In genomic region chr16:1763521-1764511, GRCh38 we compare ENCODE assay signal across 10 cellular contexts. TPM values are rescaled to one million over a fixed set of nuclear protein-coding genes. Genes with fewer than 3 reads are reported as not detected.
A peak's percentile ranks its signal among the peaks of the same experiment; 100 is the strongest.
DNase-seq lines count a peak whose midpoint lies in the region; ATAC-seq and TF ChIP-seq lines count a peak whose summit lies in the region.
"Had no signal": no experiment of that assay in that cellular context is flagged by ENCODE, and none has a peak within 500 bp of the region (broad histone marks: within the 10 kb centered on the region; RNA-seq: fewer than 3 reads in every experiment).

No MANE protein-coding gene starts in this region.

- H3K9me2 ChIP-seq in OCI-LY1 (ENCODE audit: low read depth, low read length), result no peaks in the 10 kb centered on the region

- peak overlapping the region; percentile 11 for H3K27ac ChIP-seq in OCI-LY1 (ENCODE audit: low read depth, low read length, poor library complexity, severe bottlenecking)
- no peak overlapping the region for H3K27ac ChIP-seq in fibroblast of lung (ENCODE audit: insufficient read depth, low read length)
- H3K27ac ChIP-seq in osteoblast (ENCODE audit: low read depth, low read length), result no peak overlapping the region
- H3K27ac ChIP-seq in aorta (ENCODE audit: low read depth in 1 of 2, low read length in 2 of 2), result no peak overlapping the region
- no peak overlapping the region for H3K27ac ChIP-seq in colonic mucosa
- H3K27ac ChIP-seq: VCaP had no signal

- H3K27me3 ChIP-seq in OCI-LY1 (ENCODE audit: insufficient read depth, low read length) (no peaks in the 10 kb centered on the region), fibroblast of lung (ENCODE audit: control insufficient read depth, insufficient read depth, low read length) (no peaks in the 10 kb centered on the region), osteoblast (ENCODE audit: insufficient read depth, low read length) (no peaks in the 10 kb centered on the region), aorta (ENCODE audit: control insufficient read depth in 1 of 2, insufficient read depth in 2 of 2, low read length in 1 of 2) (no peaks in the 10 kb centered on the region), colonic mucosa (no peaks in the 10 kb centered on the region)

- H3K36me3 ChIP-seq in OCI-LY1 (ENCODE audit: insufficient read depth, low read length) (peaks cover 73% of the 10 kb centered on the region), fibroblast of lung (ENCODE audit: control insufficient read depth, insufficient read depth, low read length) (peaks cover 51% of the 10 kb centered on the region), osteoblast (ENCODE audit: insufficient read depth, low read length) (peaks cover 61% of the 10 kb centered on the region), aorta (ENCODE audit: control insufficient read depth in 1 of 2, insufficient read depth in 2 of 2, low read length in 1 of 2) (no peaks in the 10 kb centered on the region), colonic mucosa (peaks cover 8% of the 10 kb centered on the region)

- H2AFZ ChIP-seq in OCI-LY1 (ENCODE audit: low read length) (no peak overlapping the region), fibroblast of lung (ENCODE audit: low read length) (no peak overlapping the region), osteoblast (ENCODE audit: low read length) (no peak overlapping the region)

- H3K4me1 ChIP-seq in OCI-LY1 (ENCODE audit: insufficient read depth, low read length, severe bottlenecking) (no peaks in the 10 kb centered on the region), fibroblast of lung (ENCODE audit: control insufficient read depth, extremely low read depth, insufficient read depth, low read length) (no peaks in the 10 kb centered on the region), osteoblast (ENCODE audit: insufficient read depth, low read length) (no peaks in the 10 kb centered on the region), aorta (ENCODE audit: control insufficient read depth in 1 of 2, insufficient read depth in 2 of 2, low read length in 2 of 2) (no peaks in the 10 kb centered on the region), colonic mucosa (no peaks in the 10 kb centered on the region)

- TF ChIP-seq CTCF in GM12864 (IDR thresholded peaks at IDR 0.05; ENCODE audit: low read depth, low read length, missing control alignments) (peak; percentile 10), OCI-LY1 (IDR thresholded peaks at IDR 0.05; ENCODE audit: low read length) (peak; percentile 44; the same call in 1 of the 2 replicates), fibroblast of lung (conservative IDR thresholded peaks at IDR 0.05 in 1 of 2, IDR thresholded peaks at IDR 0.05 in 1 of 2; ENCODE audit: low read depth in 1 of 2, low read length in 2 of 2) (peak in 1 of 2 donors; percentile 34), osteoblast (IDR thresholded peaks at IDR 0.05; ENCODE audit: extremely low read depth, low read depth, low read length) (peak; percentile 27), colonic mucosa (IDR thresholded peaks at IDR 0.05) (no peak)

- H3K9me3 ChIP-seq in OCI-LY1 (ENCODE audit: low read length) (no peaks in the 10 kb centered on the region), fibroblast of lung (ENCODE audit: control insufficient read depth, insufficient read depth, low read depth, low read length) (no peaks in the 10 kb centered on the region), osteoblast (ENCODE audit: low read depth, low read length) (no peaks in the 10 kb centered on the region), aorta (ENCODE audit: control insufficient read depth, low read length) (no peaks in the 10 kb centered on the region), colonic mucosa (no peaks in the 10 kb centered on the region)

- intact Hi-C loops in aorta (cut with DNase I) (no loop called here), colonic mucosa (cut with DNase I) (no loop called here)

- H3F3A ChIP-seq in OCI-LY1 (ENCODE audit: insufficient read depth, low read length), result no peaks in the 10 kb centered on the region

- H4K20me1 ChIP-seq in OCI-LY1 (ENCODE audit: insufficient read depth, low read length), result no peaks in the 10 kb centered on the region
- no peaks in the 10 kb centered on the region for H4K20me1 ChIP-seq in fibroblast of lung (ENCODE audit: control insufficient read depth, extremely low read depth, insufficient read depth, low read length)
- H4K20me1 ChIP-seq in osteoblast (ENCODE audit: insufficient read depth, low read length), result peaks cover 7% of the 10 kb centered on the region

- ATAC-seq in aorta (ENCODE audit: low FRiP score), result no peak

- H3K4me2 ChIP-seq in OCI-LY1 (ENCODE audit: low read length) (no peak overlapping the region), fibroblast of lung (ENCODE audit: extremely low read depth, insufficient read depth, low read length) (no peak overlapping the region), osteoblast (ENCODE audit: insufficient read depth, low read length) (no peak overlapping the region)

- no peak overlapping the region for H3K9ac ChIP-seq in OCI-LY1 (ENCODE audit: low read length)
- H3K9ac ChIP-seq in fibroblast of lung (ENCODE audit: insufficient read depth, low read length), result no peak overlapping the region
- H3K9ac ChIP-seq in colonic mucosa (ENCODE audit: low read depth in 2 of 2, low read length in 2 of 2), result no peak overlapping the region

- 72 to 73% methylated on average over 75 to 81 of the region's 81 CpGs for WGBS in aorta, 2 donors

- DNase-seq in GM12864 (ENCODE audit: low read depth) (no peak), fibroblast of lung (ENCODE audit: low read depth in 2 of 2) (peak; percentile 25 to 35), osteoblast (ENCODE audit: insufficient read length, low spot score, missing footprints) (peak; percentile 97), MV-4-11 (lab: John Stamatoyannopoulos, UW) (no peak), aorta (no peak), colonic mucosa (no peak)
- DNase-seq in stimulated activated CD4-positive, alpha-beta T cell treated with anti-CD3 and anti-CD28 coated beads, Interleukin-12 subunit alpha, Interleukin-12 subunit beta, amount 100 ng/mL, for 4 hours, result no peak
- DNase-seq: NCI-H1417 treated with DMSO at 0.1 percent for 48 hours had no signal

- H3K4me3 ChIP-seq in GM12864 (ENCODE audit: low read depth, low read length) (no peak overlapping the region), OCI-LY1 (ENCODE audit: low read depth, low read length, poor library complexity, severe bottlenecking) (no peak overlapping the region), fibroblast of lung (replicated peaks in 1 of 4; ENCODE audit: control extremely low read depth in 1 of 4, insufficient read depth in 1 of 4, low read depth in 3 of 4, low read length in 4 of 4) (no peak overlapping the region), osteoblast (ENCODE audit: insufficient read depth, low read length) (no peak overlapping the region), aorta (ENCODE audit: low read length in 2 of 2) (no peak overlapping the region), colonic mucosa (no peak overlapping the region)

- H3K79me2 ChIP-seq in OCI-LY1 (ENCODE audit: insufficient read depth, low read length), result no peaks in the 10 kb centered on the region
- H3K79me2 ChIP-seq in fibroblast of lung (ENCODE audit: control insufficient read depth, insufficient read depth, low read length), result no peaks in the 10 kb centered on the region
- H3K79me2 ChIP-seq in osteoblast (ENCODE audit: insufficient read depth, low read length), result no peaks in the 10 kb centered on the region

RNA-seq across cellular contexts. Expression of gene NME3, which starts 7.5 kb away (rescaled TPM):
- total RNA-seq in fibroblast of lung, result 61.9 and 69.7 TPM in 2 replicates
- polyA plus RNA-seq in fibroblast of lung, result 8.7 and 9.9 TPM in 2 replicates
- polyA plus RNA-seq in fibroblast of lung (2012), result 31.5 and 38.8 TPM in 2 replicates
- 2.4 and 3.9 TPM in 2 replicates for polyA minus RNA-seq in fibroblast of lung (ENCODE audit: low replicate concordance)
- 49.2 and 55.4 TPM in 2 replicates for total RNA-seq in osteoblast
- 10 to 100 TPM; 33.0 to 62.8 TPM for total RNA-seq in aorta
- 100 to 1,000 TPM in 1 of 2 donors, 10 to 100 TPM in 1; 61.0 to 379 TPM for polyA plus RNA-seq in aorta
- 10 to 100 TPM; 61.3 to 79.7 TPM for total RNA-seq in colonic mucosa

RNA-seq across cellular contexts. Expression of gene EME2, which starts 8.8 kb away (rescaled TPM):
- total RNA-seq in fibroblast of lung (5.4 and 8.3 TPM in 2 replicates), osteoblast (10.0 and 16.3 TPM in 2 replicates), aorta (10 to 100 TPM; 15.8 to 23.7 TPM), colonic mucosa (10 to 100 TPM; 16.7 to 30.6 TPM)
- polyA plus RNA-seq in fibroblast of lung (2.2 and 2.7 TPM in 2 replicates), aorta (10 to 100 TPM in 1 of 2 donors, 1 to 10 TPM in 1; 1.6 to 20.6 TPM)
- polyA plus RNA-seq in fibroblast of lung (2012), result 2.6 and 3.9 TPM in 2 replicates
- polyA minus RNA-seq in fibroblast of lung (ENCODE audit: low replicate concordance), result 2.0 and 4.0 TPM in 2 replicates

RNA-seq across cellular contexts. Expression of gene MRPS34, which starts 9.1 kb away (rescaled TPM):
- total RNA-seq in fibroblast of lung, result 58.6 and 74.3 TPM in 2 replicates
- polyA plus RNA-seq in fibroblast of lung, result 40.1 and 61.5 TPM in 2 replicates
- 66.5 and 115 TPM in 2 replicates for polyA plus RNA-seq in fibroblast of lung (2012)
- 18.0 and 27.9 TPM in 2 replicates for polyA minus RNA-seq in fibroblast of lung (ENCODE audit: low replicate concordance)
- total RNA-seq in osteoblast, result 40.5 and 47.1 TPM in 2 replicates
- total RNA-seq in aorta, result 10 to 100 TPM; 36.5 to 40.5 TPM
- 10 to 100 TPM; 67.7 to 74.2 TPM for polyA plus RNA-seq in aorta
- total RNA-seq in colonic mucosa, result 100 to 1,000 TPM; 106 to 227 TPM

RNA-seq across cellular contexts. Expression of gene SPSB3, which starts 18.6 kb away (rescaled TPM):
- total RNA-seq in fibroblast of lung, result 30.6 and 32.7 TPM in 2 replicates
- polyA plus RNA-seq in fibroblast of lung, result 7.7 and 9.6 TPM in 2 replicates
- 12.5 and 13.8 TPM in 2 replicates for polyA plus RNA-seq in fibroblast of lung (2012)
- 7.9 and 12.9 TPM in 2 replicates for polyA minus RNA-seq in fibroblast of lung (ENCODE audit: low replicate concordance)
- total RNA-seq in osteoblast, result 33.6 and 42.3 TPM in 2 replicates
- total RNA-seq in aorta, result 10 to 100 TPM; 33.6 to 33.7 TPM
- polyA plus RNA-seq in aorta, result 100 to 1,000 TPM in 1 of 2 donors, 10 to 100 TPM in 1; 25.8 to 322 TPM
- 10 to 100 TPM; 32.7 to 35.9 TPM for total RNA-seq in colonic mucosa

RNA-seq across cellular contexts. Expression of gene NUBP2, which starts 18.9 kb away (rescaled TPM):
- total RNA-seq in fibroblast of lung (43.6 and 49.3 TPM in 2 replicates), osteoblast (45.4 and 56.1 TPM in 2 replicates), aorta (10 to 100 TPM; 30.7 to 32.9 TPM), colonic mucosa (10 to 100 TPM; 30.0 to 72.8 TPM)
- polyA plus RNA-seq in fibroblast of lung (13.5 and 18.1 TPM in 2 replicates), aorta (10 to 100 TPM; 55.3 to 92.4 TPM)
- 29.5 and 48.9 TPM in 2 replicates for polyA plus RNA-seq in fibroblast of lung (2012)
- polyA minus RNA-seq in fibroblast of lung (ENCODE audit: low replicate concordance), result 7.8 and 12.7 TPM in 2 replicates

Comparison
In these comparisons a context has a peak if more than half of its experiments do, and no peak if none do; other contexts are left out.
1. DNase-seq: peak in fibroblast of lung (2 of 2) and osteoblast (single experiment); none in GM12864 (single experiment), stimulated activated CD4-positive, alpha-beta T cell treated with anti-CD3 and anti-CD28 coated beads, Interleukin-12 subunit alpha, Interleukin-12 subunit beta, amount 100 ng/mL, for 4 hours (single experiment), MV-4-11 (single experiment), aorta (0 of 2) and colonic mucosa (single experiment).